Comparison of ENCODE assay signal across 9 cellular contexts in the genomic region with DNA sequence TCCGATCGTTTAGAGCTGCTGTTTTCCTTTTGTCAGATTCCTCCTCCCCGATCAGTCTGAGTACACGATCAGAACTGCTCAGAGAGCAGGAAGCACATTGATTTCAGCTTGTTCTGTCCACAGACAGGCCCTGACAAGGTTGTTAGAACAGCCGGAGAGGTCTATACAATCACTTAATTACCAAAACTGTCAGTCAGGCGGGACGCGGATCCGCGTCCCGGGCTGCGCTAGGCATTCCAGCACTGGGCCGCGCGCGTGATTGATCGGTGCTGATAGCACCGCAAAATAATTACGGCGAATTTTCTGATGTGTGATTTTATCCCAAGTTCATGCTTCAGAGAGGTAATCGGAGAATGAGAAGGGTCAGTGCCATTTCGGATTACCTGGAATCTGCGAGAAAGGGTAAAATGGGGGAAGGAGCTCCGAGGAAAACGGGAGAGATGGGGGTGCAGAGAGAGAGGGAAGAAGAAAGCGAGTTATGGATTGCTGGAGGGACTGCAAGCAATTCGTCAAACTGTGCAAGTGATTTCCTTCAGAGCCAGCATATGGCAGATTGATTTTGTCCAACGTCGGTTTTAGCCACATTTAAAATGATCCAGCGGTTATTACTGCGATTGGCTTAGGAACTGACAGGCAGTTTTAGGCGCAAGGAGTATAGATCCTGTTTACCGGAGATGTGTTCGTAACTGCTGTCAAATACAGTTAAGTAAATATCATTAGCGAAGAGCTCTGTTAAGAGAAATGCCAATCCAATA. TPM values are rescaled to one million over a fixed set of nuclear protein-coding genes. Genes with fewer than 3 reads are reported as not detected.
DNase-seq lines count a peak whose midpoint lies in the region; ATAC-seq, FAIRE-seq and TF ChIP-seq lines count a peak whose summit lies in the region.
"Had no signal": no experiment of that assay in that cellular context is flagged by ENCODE, and none has a peak within 500 bp of the region (broad histone marks: within the 10 kb centered on the region; RNA-seq: fewer than 3 reads in every experiment).

No MANE protein-coding gene starts in this region.

- H3K9ac ChIP-seq in astrocyte (ENCODE audit: low read length) (no peak overlapping the region), HepG2 (ENCODE audit: insufficient read depth, low read depth, low read length) (no peak overlapping the region)

- H3K27me3 Mint-ChIP-seq in activated CD4-positive, alpha-beta T cell treated with anti-CD3 and anti-CD28 coated beads for 36 hours, result peaks cover 91% of the 10 kb centered on the region
- H3K27me3 Mint-ChIP-seq in astrocyte (ENCODE audit: low read depth, unreplicated experiment), result peaks cover 86% of the 10 kb centered on the region

- H3K4me1 ChIP-seq in astrocyte (ENCODE audit: insufficient read depth, low read length) (no peaks in the 10 kb centered on the region), HepG2 (ENCODE audit: insufficient read depth, low read length) (0 out of 2 replicates have a peak, but pooled peaks cover 13% of the 10 kb centered on the region)

- H3K4me2 ChIP-seq in astrocyte (ENCODE audit: low read length), result peak overlapping the region; percentile 49
- H3K4me2 ChIP-seq in HepG2 (ENCODE audit: low read depth, low read length), result peak overlapping the region; percentile 70

- FAIRE-seq in astrocyte (lab: Jason Lieb, UNC) (no peak), HepG2 (lab: Jason Lieb, UNC) (no peak)

- H3K9me3 ChIP-seq in astrocyte (ENCODE audit: insufficient read depth, low read depth, low read length) (peaks cover 3% of the 10 kb centered on the region), HepG2 (ENCODE audit: low read length) (no peaks in the 10 kb centered on the region)

- H3K79me2 ChIP-seq in astrocyte (ENCODE audit: insufficient read depth, low read length), result no peaks in the 10 kb centered on the region
- H3K79me2 ChIP-seq in HepG2 (ENCODE audit: insufficient read depth, low read length), result no peaks in the 10 kb centered on the region

- WGBS in HepG2 (ENCODE audit: low lambda C conversion rate), result 49% methylated on average over 35 of the region's 35 CpGs

- H3K4me3 ChIP-seq in astrocyte (ENCODE audit: insufficient read depth, low read depth, low read length) (no peak overlapping the region), HepG2 (replicated peaks in 1 of 3; ENCODE audit: insufficient read depth in 1 of 3, low read depth in 2 of 3, low read length in 3 of 3) (peak overlapping the region; percentile 41 to 61 (median 42); a peak in 5 of 6 replicates)

- no peak for ATAC-seq in activated CD4-positive, alpha-beta T cell treated with anti-CD3 and anti-CD28 coated beads for 36 hours
- ATAC-seq in HepG2 (peak; percentile 54), GM18517 (IDR thresholded peaks at IDR 0.05; ENCODE audit: unreplicated experiment) (no peak)
- no peak for ATAC-seq in stimulated activated effector memory CD8-positive, alpha-beta T cell treated with anti-CD3 and anti-CD28 coated beads, Interleukin-12 subunit alpha, Interleukin-12 subunit beta, amount 100 ng/mL, for 72 hours

- H3K36me3 ChIP-seq in astrocyte (ENCODE audit: insufficient read depth, low read length) (no peaks in the 10 kb centered on the region), HepG2 (replicated peaks in 1 of 2; ENCODE audit: control insufficient read depth in 1 of 2, insufficient read depth in 2 of 2, low read length in 2 of 2) (no peaks in the 10 kb centered on the region)

- CTCF ChIA-PET in activated CD4-positive, alpha-beta T cell treated with anti-CD3 and anti-CD28 coated beads for 36 hours (lab: Charles Lee), result interaction anchor here (1.0 to 1.8 kb wide), 2 partner anchors 10 kb away, joined by 4 to 5 read pairs; no protein-coding TSS in a partner anchor
- CTCF ChIA-PET in HepG2 (lab: Yijun Ruan, JAX; ENCODE audit: low intra/inter-chr PET ratio, low total read pairs), result no interaction called here

- peaks cover 13% of the 10 kb centered on the region for H3K36me3 Mint-ChIP-seq in activated CD4-positive, alpha-beta T cell treated with anti-CD3 and anti-CD28 coated beads for 36 hours (ENCODE audit: low read depth)
- H3K36me3 Mint-ChIP-seq in astrocyte (ENCODE audit: low read depth, unreplicated experiment), result no peaks in the 10 kb centered on the region
- H3K36me3 Mint-ChIP-seq in stimulated activated effector memory CD8-positive, alpha-beta T cell treated with anti-CD3 and anti-CD28 coated beads, Interleukin-12 subunit alpha, Interleukin-12 subunit beta, amount 100 ng/mL, for 72 hours, result peaks cover 58% of the 10 kb centered on the region

- peaks cover 66% of the 10 kb centered on the region for H3K4me1 Mint-ChIP-seq in activated CD4-positive, alpha-beta T cell treated with anti-CD3 and anti-CD28 coated beads for 36 hours
- H3K4me1 Mint-ChIP-seq in astrocyte (ENCODE audit: low read depth, unreplicated experiment), result peaks cover 6% of the 10 kb centered on the region
- H3K4me1 Mint-ChIP-seq in stimulated activated effector memory CD8-positive, alpha-beta T cell treated with anti-CD3 and anti-CD28 coated beads, Interleukin-12 subunit alpha, Interleukin-12 subunit beta, amount 100 ng/mL, for 72 hours, result peaks cover 78% of the 10 kb centered on the region

- TF ChIP-seq RAD21 in HepG2 (CRISPR knock-in tag; IDR thresholded peaks at IDR 0.05), result no peak

- H3K27me3 ChIP-seq in astrocyte (ENCODE audit: insufficient read depth, low read length), result peaks cover 97% of the 10 kb centered on the region
- peaks cover 4 to 48% of the 10 kb centered on the region in 2 experiments; a peak in 4 of 5 replicates for H3K27me3 ChIP-seq in HepG2 (ENCODE audit: control insufficient read depth in 1 of 2, insufficient read depth in 2 of 2, low read length in 2 of 2)

- no peak for TF ChIP-seq POLR2A in HepG2 (IDR thresholded peaks at IDR 0.05; ENCODE audit: insufficient read depth in 1 of 2, low read depth in 2 of 2, low read length in 2 of 2)

- TF ChIP-seq EP300 in HepG2 (IDR thresholded peaks at IDR 0.05; ENCODE audit: low read depth in 2 of 2, low read length in 2 of 2) (no peak), HepG2 (CRISPR knock-in tag; IDR thresholded peaks at IDR 0.05; ENCODE audit: borderline replicate concordance) (no peak)

- no peak overlapping the region for H3K27ac Mint-ChIP-seq in activated CD4-positive, alpha-beta T cell treated with anti-CD3 and anti-CD28 coated beads for 36 hours
- peak overlapping the region; percentile 82 for H3K27ac Mint-ChIP-seq in astrocyte (ENCODE audit: unreplicated experiment)
- H3K27ac Mint-ChIP-seq in stimulated activated effector memory CD8-positive, alpha-beta T cell treated with anti-CD3 and anti-CD28 coated beads, Interleukin-12 subunit alpha, Interleukin-12 subunit beta, amount 100 ng/mL, for 72 hours, result peak overlapping the region; percentile 50

- no peaks in the 10 kb centered on the region for H4K20me1 ChIP-seq in astrocyte (ENCODE audit: insufficient read depth, low read length)
- H4K20me1 ChIP-seq in HepG2 (ENCODE audit: insufficient read depth, low read length), result no peaks in the 10 kb centered on the region

- peak overlapping the region; percentile 46 for H3K4me3 Mint-ChIP-seq in activated CD4-positive, alpha-beta T cell treated with anti-CD3 and anti-CD28 coated beads for 36 hours
- H3K4me3 Mint-ChIP-seq in astrocyte (ENCODE audit: unreplicated experiment), result peak overlapping the region; percentile 77
- peak overlapping the region; percentile 56 for H3K4me3 Mint-ChIP-seq in stimulated activated effector memory CD8-positive, alpha-beta T cell treated with anti-CD3 and anti-CD28 coated beads, Interleukin-12 subunit alpha, Interleukin-12 subunit beta, amount 100 ng/mL, for 72 hours

- POLR2A ChIA-PET in activated CD4-positive, alpha-beta T cell treated with anti-CD3 and anti-CD28 coated beads for 36 hours (lab: Charles Lee), result no interaction called here
- POLR2A ChIA-PET in HepG2 (lab: Yijun Ruan, JAX), result no interaction called here

- H2AFZ ChIP-seq in astrocyte (ENCODE audit: low read depth, low read length) (peak overlapping the region; percentile 20), HepG2 (ENCODE audit: low read length) (no peak overlapping the region)

- peak; percentile 14 for DNase-seq in activated CD4-positive, alpha-beta T cell treated with anti-CD3 and anti-CD28 coated beads for 36 hours
- DNase-seq in activated CD4-positive, alpha-beta T cell treated with anti-CD3 and anti-CD28 coated beads for 48 hours, result no peak
- DNase-seq in astrocyte (ENCODE audit: low read depth) (no peak), HepG2 (ENCODE audit: low spot score) (no peak), GM03348 (ENCODE audit: low spot score) (no peak), dedifferentiated amniotic fluid mesenchymal stem cell (ENCODE audit: extremely low spot score) (no peak)
- no peak for DNase-seq in stimulated activated effector memory CD8-positive, alpha-beta T cell treated with anti-CD3 and anti-CD28 coated beads, Interleukin-12 subunit alpha, Interleukin-12 subunit beta, amount 100 ng/mL, for 72 hours (ENCODE audit: low spot score in 2 of 2)

- TF ChIP-seq CTCF in astrocyte (IDR thresholded peaks at IDR 0.05; ENCODE audit: insufficient read depth, low read depth, low read length) (no peak), HepG2 (CRISPR knock-in tag; IDR thresholded peaks at IDR 0.05) (no peak)

- H3K27ac ChIP-seq in astrocyte (ENCODE audit: low read depth, low read length) (no peak overlapping the region), HepG2 (ENCODE audit: extremely low read length, insufficient read depth, low read length) (no peak overlapping the region)

- H3K9me3 Mint-ChIP-seq in activated CD4-positive, alpha-beta T cell treated with anti-CD3 and anti-CD28 coated beads for 36 hours (ENCODE audit: low read depth), result peaks cover 4% of the 10 kb centered on the region
- peaks cover 16% of the 10 kb centered on the region for H3K9me3 Mint-ChIP-seq in astrocyte (ENCODE audit: unreplicated experiment)
- H3K9me3 Mint-ChIP-seq in stimulated activated effector memory CD8-positive, alpha-beta T cell treated with anti-CD3 and anti-CD28 coated beads, Interleukin-12 subunit alpha, Interleukin-12 subunit beta, amount 100 ng/mL, for 72 hours, result peaks cover 2% of the 10 kb centered on the region

- intact Hi-C loops in activated CD4-positive, alpha-beta T cell treated with anti-CD3 and anti-CD28 coated beads for 36 hours (cut with DNase I, micrococcal nuclease), result loop anchor here (1.0 to 10.0 kb wide), 4 partner anchors 15 to 679 kb away; partner anchors contain the start of gene HFM1 (in 1 of the 2)
- intact Hi-C loops in HepG2 (cut with micrococcal nuclease; ENCODE audit: unreplicated experiment), result no loop called here

- in situ Hi-C loops in HepG2 (cut with HindIII; ENCODE audit: extremely low pct_ligation_motif_present, low pct_unique_long_range_greater_than_20kb), result loop anchor here (10.0 kb wide), 1 partner anchor 439 kb away; no protein-coding TSS in a partner anchor

- no TSS peak for BruUV-seq in HepG2 (replicated peaks; lab: Mats Ljungman, UMichigan)

RNA-seq across cellular contexts. Expression of gene BARHL2, which starts 9.0 kb away (rescaled TPM):
- not detected for total RNA-seq in activated CD4-positive, alpha-beta T cell treated with anti-CD3 and anti-CD28 coated beads for 36 hours
- total RNA-seq in astrocyte (not detected in 2 replicates), HepG2 (2016; rRNA removed; fragmentation: Illumina TruSeq; extraction: Trizol) (not detected in 2 replicates)
- total RNA-seq in HepG2 (2016; cell fraction: cytosol; rRNA removed; fragmentation: Illumina TruSeq; extraction: Trizol; ENCODE audit: low read depth), result not detected in 2 replicates
- not detected in 2 replicates for total RNA-seq in HepG2 (2016; cell fraction: insoluble cytoplasmic fraction; rRNA removed; fragmentation: Illumina TruSeq; extraction: Trizol)
- not detected in 2 replicates for total RNA-seq in HepG2 (2016; cell fraction: membrane; rRNA removed; fragmentation: Illumina TruSeq; extraction: Trizol)
- not detected in 2 replicates for total RNA-seq in HepG2 (2016; cell fraction: nucleus; rRNA removed; fragmentation: Illumina TruSeq; extraction: Trizol)
- not detected in 2 replicates for polyA plus RNA-seq in HepG2 (2011; rRNA removed)
- polyA plus RNA-seq in HepG2 (2011; cell fraction: cytosol; rRNA removed), result not detected in 2 replicates
- not detected in 2 replicates for polyA plus RNA-seq in HepG2 (2011; cell fraction: nucleus; rRNA removed)
- polyA plus RNA-seq in HepG2 (2012), result not detected in 2 replicates
- polyA plus RNA-seq in HepG2 (2016; cell fraction: cytosol; fragmentation: Illumina TruSeq; extraction: Trizol; ENCODE audit: low read depth), result not detected in 2 replicates
- not detected in 2 replicates for polyA plus RNA-seq in HepG2 (2016; cell fraction: insoluble cytoplasmic fraction; fragmentation: Illumina TruSeq; extraction: Trizol; ENCODE audit: low read depth)
- not detected in 2 replicates for polyA plus RNA-seq in HepG2 (2016; cell fraction: membrane; fragmentation: Illumina TruSeq; extraction: Trizol; ENCODE audit: low read depth)
- not detected in 2 replicates for polyA plus RNA-seq in HepG2 (2016; cell fraction: nucleus; fragmentation: Illumina TruSeq; extraction: Trizol; ENCODE audit: insufficient read depth, low read depth)
- not detected in 2 replicates for polyA minus RNA-seq in HepG2 (2011; rRNA and poly(A)+ RNA removed; ENCODE audit: low replicate concordance)
- not detected in 2 replicates for polyA minus RNA-seq in HepG2 (2011; cell fraction: cytosol; rRNA and poly(A)+ RNA removed)
- not detected in 2 replicates for polyA minus RNA-seq in HepG2 (2011; cell fraction: nucleus; rRNA and poly(A)+ RNA removed)
- polyA plus RNA-seq: AG04450 had no signal
